In genomic region chr12:110546339-110546738, GRCh38 we compare ENCODE assay signal across 11 cellular contexts. TPM values are rescaled to one million over a fixed set of nuclear protein-coding genes. Genes with fewer than 3 reads are reported as not detected.
A peak's percentile ranks its signal among the peaks of the same experiment; 100 is the strongest.
DNase-seq lines count a peak whose midpoint lies in the region; ATAC-seq, FAIRE-seq and TF ChIP-seq lines count a peak whose summit lies in the region.
"Had no signal": no experiment of that assay in that cellular context is flagged by ENCODE, and none has a peak within 500 bp of the region (broad histone marks: within the 10 kb centered on the region; RNA-seq: fewer than 3 reads in every experiment).

No MANE protein-coding gene starts in this region.

- ATAC-seq in heart right ventricle: peak in 4 of 8 donors; percentile 13 to 45 (median 30)

- H3K36me3 ChIP-seq in SK-N-SH (replicated peaks in 1 of 2; ENCODE audit: control insufficient read depth in 1 of 2, insufficient read depth in 2 of 2, low read length in 1 of 2) (peaks cover 5 to 20% of the 10 kb centered on the region in 2 experiments), heart right ventricle (peaks cover 0 to 57% (median 0%) of the 10 kb centered on the region in 9 donors), subcutaneous abdominal adipose tissue (ENCODE audit: control insufficient read depth in 5 of 5, insufficient read depth in 5 of 5, low read length in 5 of 5) (peaks cover 0 to 14% (median 10%) of the 10 kb centered on the region in 5 donors)

- intact Hi-C loops in heart right ventricle (cut with DNase I): loop anchor here in 2 of 10 donors (5.0 kb wide), 1 partner anchor 36 kb away; the partner anchor contains the start of gene PPTC7 (in 2 of the 2)

- no peaks in the 10 kb centered on the region for H3K9me3 ChIP-seq in SK-N-SH
- no peaks in the 10 kb centered on the region for H3K9me3 ChIP-seq in heart right ventricle
- H3K9me3 ChIP-seq in subcutaneous abdominal adipose tissue (ENCODE audit: control insufficient read depth in 5 of 5, low read length in 5 of 5): no peaks in the 10 kb centered on the region

- TF ChIP-seq CTCF in SK-N-SH (IDR thresholded peaks at IDR 0.05) (no peak), heart right ventricle (IDR thresholded peaks at IDR 0.05) (no peak)

- POLR2A ChIA-PET in SK-N-SH (lab: Yijun Ruan, JAX): no interaction called here

- no peaks in the 10 kb centered on the region for H3K27me3 Mint-ChIP-seq in activated naive CD8-positive, alpha-beta T cell
- no peaks in the 10 kb centered on the region for H3K27me3 Mint-ChIP-seq in activated naive CD8-positive, alpha-beta T cell treated with anti-CD3 and anti-CD28 coated beads for 36 hours
- H3K27me3 Mint-ChIP-seq: dendritic cell treated with granulocyte-macrophage colony-stimulating factor and Interleukin-4, amounts not matched to agents 40 ng/mL and 50 ng/mL, for 4 days had no signal

- 7% methylated on average over 3 of the region's 3 CpGs for WGBS in SK-N-SH (ENCODE audit: low lambda C conversion rate)
- 54 to 62% methylated on average over 3 of the region's 3 CpGs for WGBS in heart right ventricle, 2 donors

- no peaks in the 10 kb centered on the region for H3K9me2 ChIP-seq in SK-N-SH

- no peak for TF ChIP-seq POLR2A in GM12891 (IDR thresholded peaks at IDR 0.05; ENCODE audit: low read depth, low read length)

- H3K27ac Mint-ChIP-seq in activated naive CD8-positive, alpha-beta T cell: peak overlapping the region; percentile 62
- H3K27ac Mint-ChIP-seq in activated naive CD8-positive, alpha-beta T cell treated with anti-CD3 and anti-CD28 coated beads for 36 hours: no peak overlapping the region
- H3K27ac Mint-ChIP-seq: dendritic cell treated with granulocyte-macrophage colony-stimulating factor and Interleukin-4, amounts not matched to agents 40 ng/mL and 50 ng/mL, for 4 days had no signal

- no peak for DNase-seq in activated naive CD8-positive, alpha-beta T cell treated with anti-CD3 and anti-CD28 coated beads for 36 hours
- DNase-seq in SK-N-SH: no peak
- no peak for DNase-seq in heart right ventricle
- DNase-seq in GM12891 (ENCODE audit: insufficient read length, low spot score): no peak
- DNase-seq in effector CD8-positive, alpha-beta T cell (lab: John Stamatoyannopoulos, UW): no peak
- DNase-seq in activated T-cell treated with anti-CD3 and anti-CD28 coated beads, Interleukin-2, amount 50 U/mL, for 48 hours: no peak
- DNase-seq: activated CD4-positive, CD25-positive, alpha-beta regulatory T cell treated with anti-CD3 and anti-CD28 coated beads, Interleukin-2, amount 50 U/mL, for 72 hours; NCI-H2171 had no signal

- no peak for FAIRE-seq in GM12891 (lab: Jason Lieb, UNC)

- no peaks in the 10 kb centered on the region for H3K9me3 Mint-ChIP-seq in activated naive CD8-positive, alpha-beta T cell (ENCODE audit: low read depth)
- no peaks in the 10 kb centered on the region for H3K9me3 Mint-ChIP-seq in activated naive CD8-positive, alpha-beta T cell treated with anti-CD3 and anti-CD28 coated beads for 36 hours
- H3K9me3 Mint-ChIP-seq: dendritic cell treated with granulocyte-macrophage colony-stimulating factor and Interleukin-4, amounts not matched to agents 40 ng/mL and 50 ng/mL, for 4 days had no signal

- peaks cover 4 to 21% of the 10 kb centered on the region in 2 experiments; a peak in 3 of 4 replicates for H3K4me1 ChIP-seq in SK-N-SH (ENCODE audit: control insufficient read depth in 1 of 2, insufficient read depth in 2 of 2, low read depth in 1 of 2, low read length in 1 of 2)
- peaks cover 11 to 76% (median 52%) of the 10 kb centered on the region in 9 donors for H3K4me1 ChIP-seq in heart right ventricle
- peaks cover 7 to 44% (median 34%) of the 10 kb centered on the region in 5 donors for H3K4me1 ChIP-seq in subcutaneous abdominal adipose tissue (ENCODE audit: control insufficient read depth in 5 of 5, insufficient read depth in 5 of 5, low read length in 5 of 5)

- CTCF ChIA-PET in SK-N-SH (lab: Yijun Ruan, JAX): no interaction called here

- peaks cover 3% of the 10 kb centered on the region for H3K36me3 Mint-ChIP-seq in activated naive CD8-positive, alpha-beta T cell
- H3K36me3 Mint-ChIP-seq in activated naive CD8-positive, alpha-beta T cell treated with anti-CD3 and anti-CD28 coated beads for 36 hours: peaks cover 34% of the 10 kb centered on the region

- H3K27ac ChIP-seq in SK-N-SH (ENCODE audit: low read depth in 2 of 2, low read length in 1 of 2) (peak overlapping the region; percentile 23 to 67; a peak in 3 of 4 replicates), heart right ventricle (peak overlapping the region in 9 of 10 donors; percentile 5 to 75 (median 42)), subcutaneous abdominal adipose tissue (ENCODE audit: low read depth, low read length) (peak overlapping the region; percentile 86)

- no peak overlapping the region for H3K4me3 Mint-ChIP-seq in activated naive CD8-positive, alpha-beta T cell
- no peak overlapping the region for H3K4me3 Mint-ChIP-seq in activated naive CD8-positive, alpha-beta T cell treated with anti-CD3 and anti-CD28 coated beads for 36 hours
- H3K4me3 Mint-ChIP-seq: dendritic cell treated with granulocyte-macrophage colony-stimulating factor and Interleukin-4, amounts not matched to agents 40 ng/mL and 50 ng/mL, for 4 days had no signal

- TF ChIP-seq EP300 in SK-N-SH (IDR thresholded peaks at IDR 0.05; ENCODE audit: borderline replicate concordance in 1 of 2, low read depth in 1 of 2, low read length in 1 of 2): peak; percentile 10 to 82; a peak in 1 of 4 replicates

- H3K4me2 ChIP-seq in SK-N-SH: peak overlapping the region; percentile 53

- peaks cover 45% of the 10 kb centered on the region for H3K4me1 Mint-ChIP-seq in activated naive CD8-positive, alpha-beta T cell (ENCODE audit: low read depth)
- peaks cover 44% of the 10 kb centered on the region for H3K4me1 Mint-ChIP-seq in activated naive CD8-positive, alpha-beta T cell treated with anti-CD3 and anti-CD28 coated beads for 36 hours

- peaks cover 42% of the 10 kb centered on the region for H3F3A ChIP-seq in SK-N-SH (replicated peaks; ENCODE audit: insufficient read depth)

- H2AFZ ChIP-seq in SK-N-SH (ENCODE audit: low read depth): no peak overlapping the region

- H3K9ac ChIP-seq in SK-N-SH: no peak overlapping the region
- no peak overlapping the region for H3K9ac ChIP-seq in subcutaneous abdominal adipose tissue (ENCODE audit: low read length in 5 of 5)

- H3K4me3 ChIP-seq in SK-N-SH (ENCODE audit: low read depth in 2 of 2, low read length in 1 of 2) (no peak overlapping the region), heart right ventricle (no peak overlapping the region), subcutaneous abdominal adipose tissue (ENCODE audit: low read depth in 1 of 5, low read length in 5 of 5) (no peak overlapping the region)

- H4K20me1 ChIP-seq in SK-N-SH (ENCODE audit: insufficient read depth): peaks cover 23% of the 10 kb centered on the region

- no peak for TF ChIP-seq RAD21 in SK-N-SH (IDR thresholded peaks at IDR 0.05; ENCODE audit: low read length)

- H3K79me2 ChIP-seq in SK-N-SH (ENCODE audit: insufficient read depth): peaks cover 31% of the 10 kb centered on the region; the same call in 1 of the 2 replicates

- H3K27me3 ChIP-seq in SK-N-SH (ENCODE audit: insufficient read depth): no peaks in the 10 kb centered on the region
- no peaks in the 10 kb centered on the region for H3K27me3 ChIP-seq in heart right ventricle
- no peaks in the 10 kb centered on the region for H3K27me3 ChIP-seq in subcutaneous abdominal adipose tissue (ENCODE audit: control insufficient read depth in 5 of 5, insufficient read depth in 4 of 5, low read length in 5 of 5)

TF ChIP-seq in SK-N-SH, 30 proteins besides CTCF, POLR2A, EP300 and RAD21 (continues in another document):
- no peak for TF ChIP-seq GATA2 (CRISPR knock-in tag; IDR thresholded peaks at IDR 0.05)
- TF ChIP-seq FOSL2 (IDR thresholded peaks at IDR 0.05; ENCODE audit: borderline replicate concordance, low read depth): peak; percentile 97
- no peak for TF ChIP-seq YY1 (IDR thresholded peaks at IDR 0.05; ENCODE audit: low read depth)
- TF ChIP-seq TCF12 (IDR thresholded peaks at IDR 0.05): peak; percentile 97
- TF ChIP-seq EZH2phosphoT487 (IDR thresholded peaks at IDR 0.05; ENCODE audit: borderline replicate concordance, low read depth): no peak

TF ChIP-seq in GM12891, 5 proteins besides CTCF, POLR2A, EP300 and RAD21:
- TF ChIP-seq PAX5 (IDR thresholded peaks at IDR 0.05; ENCODE audit: insufficient read depth, low read length, severe bottlenecking) (no peak), SPI1 (IDR thresholded peaks at IDR 0.05; ENCODE audit: low read depth, low read length) (no peak), POLR2AphosphoS5 (IDR thresholded peaks at IDR 0.05; ENCODE audit: low read depth, low read length) (no peak), TAF1 (IDR thresholded peaks at IDR 0.05; ENCODE audit: low read depth, low read length) (no peak), POU2F2 (IDR thresholded peaks at IDR 0.05; ENCODE audit: low read depth, low read length) (no peak)
TF ChIP-seq in GM12891: peak in this region for 0.

RNA-seq across cellular contexts. Expression of gene PPTC7, which starts 36.8 kb away (rescaled TPM):
- 10 to 100 TPM; 46.2 to 48.3 TPM for total RNA-seq in activated naive CD8-positive, alpha-beta T cell treated with anti-CD3 and anti-CD28 coated beads for 36 hours
- polyA plus RNA-seq in SK-N-SH (2012; rRNA removed) (9.6 and 14.0 TPM in 2 replicates), heart right ventricle (10 to 100 TPM; 18.9 to 20.4 TPM)
- 13.7 and 14.2 TPM in 2 replicates for polyA plus RNA-seq in SK-N-SH (2012; cell fraction: cytosol; rRNA removed)
- polyA plus RNA-seq in SK-N-SH (2012; cell fraction: nucleus; rRNA removed): 4.8 and 9.6 TPM in 2 replicates
- total RNA-seq in heart right ventricle: 100 to 1,000 TPM in 1 of 10 donors, 10 to 100 TPM in 9; 66.0 to 162 (median 79.4) TPM
- polyA plus RNA-seq in GM12891 (2012; ENCODE audit: low read depth, missing spikeins): 18.9 TPM

RNA-seq across cellular contexts. Expression of gene RAD9B, which starts 44.2 kb away (rescaled TPM):
- 1 to 10 TPM; 2.8 to 3.2 TPM for total RNA-seq in activated naive CD8-positive, alpha-beta T cell treated with anti-CD3 and anti-CD28 coated beads for 36 hours
- polyA plus RNA-seq in SK-N-SH (2012; rRNA removed) (0.15 and 0.20 TPM in 2 replicates), heart right ventricle (1 to 10 TPM in 1 of 2 donors, not detected in 1; 4.9 TPM)
- polyA plus RNA-seq in SK-N-SH (2012; cell fraction: cytosol; rRNA removed): 0.24 and 0.26 TPM in 2 replicates
- 0.25 and 0.29 TPM in 2 replicates for polyA plus RNA-seq in SK-N-SH (2012; cell fraction: nucleus; rRNA removed)
- total RNA-seq in heart right ventricle: 1 to 10 TPM in 4 of 10 donors, under 1 TPM in 6; 0.23 to 1.6 (median 0.95) TPM
- polyA plus RNA-seq in GM12891 (2012; ENCODE audit: low read depth, missing spikeins): 0.32 TPM

RNA-seq across cellular contexts. Expression of gene VPS29, which starts 44.4 kb away (rescaled TPM):
- total RNA-seq in activated naive CD8-positive, alpha-beta T cell treated with anti-CD3 and anti-CD28 coated beads for 36 hours: 10 to 100 TPM; 84.5 to 91.2 TPM
- polyA plus RNA-seq in SK-N-SH (2012; rRNA removed): 110 and 131 TPM in 2 replicates
- 127 and 168 TPM in 2 replicates for polyA plus RNA-seq in SK-N-SH (2012; cell fraction: cytosol; rRNA removed)
- 101 and 209 TPM in 2 replicates for polyA plus RNA-seq in SK-N-SH (2012; cell fraction: nucleus; rRNA removed)
- 100 to 1,000 TPM in 2 of 10 donors, 10 to 100 TPM in 8; 83.7 to 117 (median 91.5) TPM for total RNA-seq in heart right ventricle
- polyA plus RNA-seq in heart right ventricle: 100 to 1,000 TPM in 1 of 2 donors, 10 to 100 TPM in 1; 84.0 to 175 TPM
- polyA plus RNA-seq in GM12891 (2012; ENCODE audit: low read depth, missing spikeins): 113 TPM
